ENCODE assay signal across 10 cellular contexts in genomic region chr3:134372405-134373277, GRCh38. TPM values are rescaled to one million over a fixed set of nuclear protein-coding genes. Genes with fewer than 3 reads are reported as not detected.
DNase-seq lines count a peak whose midpoint lies in the region; ATAC-seq and TF ChIP-seq lines count a peak whose summit lies in the region.
"Had no signal": no experiment of that assay in that cellular context is flagged by ENCODE, and none has a peak within 500 bp of the region (broad histone marks: within the 10 kb centered on the region; RNA-seq: fewer than 3 reads in every experiment).

No MANE protein-coding gene starts in this region.

- no peak for TF ChIP-seq POLR2A in ovary (IDR thresholded peaks at IDR 0.05)

- peaks cover 21% of the 10 kb centered on the region for H3K4me1 ChIP-seq in ovary (ENCODE audit: insufficient read depth)

- CTCF ChIA-PET in RWPE1 (lab: Yijun Ruan, JAX) = interaction anchor here (0.6 to 2.6 kb wide), 5 partner anchors 20 to 160 kb away, joined by 3 to 18 read pairs (median 3); no protein-coding TSS in a partner anchor

- H3K4me3 ChIP-seq in AG10803 (ENCODE audit: low read length) (peak overlapping the region; percentile 99), fibroblast of the aortic adventitia (ENCODE audit: low read depth, low read length) (peak overlapping the region; percentile 97), ovary (peak overlapping the region; percentile 62)

- H3K27ac ChIP-seq in RWPE1 (peak overlapping the region; percentile 97), ovary (peak overlapping the region; percentile 86 to 95)

- no peak for TF ChIP-seq EP300 in ovary (IDR thresholded peaks at IDR 0.05)

- no peak for ATAC-seq in HG03135 (IDR thresholded peaks at IDR 0.05; ENCODE audit: unreplicated experiment)
- ATAC-seq in GM21786 (IDR thresholded peaks at IDR 0.05; ENCODE audit: unreplicated experiment) = no peak

- no peaks in the 10 kb centered on the region for H3K36me3 ChIP-seq in ovary

- intact Hi-C loops in ovary (cut with DNase I) = loop anchor here (1.0 to 10.0 kb wide), 6 partner anchors 55 to 160 kb away; no protein-coding TSS in a partner anchor

- H3K9me3 ChIP-seq in ovary = no peaks in the 10 kb centered on the region

- H3K27me3 ChIP-seq in ovary = no peaks in the 10 kb centered on the region

- TF ChIP-seq CTCF in AG10803 (conservative IDR thresholded peaks at IDR 0.05; ENCODE audit: low read length) = no peak
- TF ChIP-seq CTCF in RWPE1 (conservative IDR thresholded peaks at IDR 0.05; ENCODE audit: low read depth) = no peak
- TF ChIP-seq CTCF in fibroblast of the aortic adventitia (IDR thresholded peaks at IDR 0.05; ENCODE audit: insufficient read depth, low read length) = no peak
- TF ChIP-seq CTCF in ovary (IDR thresholded peaks at IDR 0.05) = no peak

- POLR2A ChIA-PET in RWPE1 (lab: Yijun Ruan, JAX; ENCODE audit: low non-redundant PET) = interaction anchor here (0.6 to 1.1 kb wide), 3 partner anchors 9 to 156 kb away, joined by 3 to 5 read pairs (median 3); no protein-coding TSS in a partner anchor

- peak; percentile 62 for DNase-seq in AG10803 (ENCODE audit: low read depth)
- no peak for DNase-seq in RWPE1 (ENCODE audit: low spot score)
- DNase-seq in fibroblast of the aortic adventitia (ENCODE audit: low read depth) = peak; percentile 48
- DNase-seq in ovary = no peak
- no peak for DNase-seq in activated CD4-positive, alpha-beta T cell treated with anti-CD3 and anti-CD28 coated beads, Interleukin-2, amount 50 U/mL, for 48 hours
- DNase-seq in RPMI8226 = no peak
- DNase-seq: activated CD4-positive, alpha-beta T cell treated with anti-CD3 and anti-CD28 coated beads, Interleukin-2, amount 50 U/mL, for 1 hour; NCI-H2171 treated with DMSO at 0.1 percent for 48 hours had no signal

- 5 to 11% (median 11%) methylated on average over 9 of the region's 9 CpGs for WGBS in ovary, 3 donors

RNA-seq across cellular contexts. Expression of gene AMOTL2, which starts 1.6 kb away (rescaled TPM):
- 65.0 and 75.7 TPM in 2 replicates for total RNA-seq in fibroblast of the aortic adventitia (ENCODE audit: low replicate concordance)
- 10 to 100 TPM; 20.5 to 60.4 (median 44.8) TPM for total RNA-seq in ovary
- polyA plus RNA-seq in ovary = 10 to 100 TPM; 28.7 to 32.9 TPM

Comparison
In these comparisons a context has a peak if more than half of its experiments do, and no peak if none do; other contexts are left out.
1. DNase-seq: peak in AG10803 (single experiment) and fibroblast of the aortic adventitia (single experiment); none in RWPE1 (single experiment), ovary (0 of 5), activated CD4-positive, alpha-beta T cell treated with anti-CD3 and anti-CD28 coated beads, Interleukin-2, amount 50 U/mL, for 48 hours (0 of 2) and RPMI8226 (single experiment).
2. Peak in every context shown above with its lines, with median percentiles within 50 percentile points of each other: H3K4me3 ChIP-seq.